22 cellular contexts compared by ENCODE assay signal in the genomic region with DNA sequence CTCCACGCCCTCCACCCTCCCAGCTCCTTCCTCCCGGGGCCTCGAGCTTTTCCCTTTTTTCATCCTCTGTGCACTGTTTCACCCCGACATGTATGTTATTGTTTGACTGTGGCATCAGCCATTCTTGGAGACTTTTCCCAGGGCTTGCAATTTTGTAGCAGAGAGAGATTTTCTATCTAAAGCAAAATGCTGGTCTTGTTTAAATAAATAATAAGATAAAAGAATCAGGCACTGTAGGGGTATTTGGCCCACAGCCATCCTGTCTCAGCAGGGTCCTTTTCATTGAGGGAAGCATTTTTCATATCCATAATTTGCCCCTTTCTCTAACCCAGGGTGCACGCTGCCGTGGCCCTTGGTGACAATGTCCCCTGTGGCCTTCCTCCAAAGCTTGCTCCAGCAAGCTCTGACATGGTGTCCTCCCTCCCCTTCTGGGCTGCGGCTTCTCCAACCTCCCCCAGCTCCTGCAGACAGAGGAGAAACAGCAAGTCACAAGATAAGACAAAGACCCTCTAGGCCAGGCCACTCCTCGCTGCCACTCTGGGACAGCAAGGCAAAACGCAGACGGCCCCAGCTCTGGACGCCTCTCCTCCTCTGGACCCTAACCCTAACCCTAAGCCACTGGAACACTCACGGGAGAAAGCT.
DNase-seq lines count a peak whose midpoint lies in the region; ATAC-seq and TF ChIP-seq lines count a peak whose summit lies in the region.
"Had no signal": no experiment of that assay in that cellular context is flagged by ENCODE, and none has a peak within 500 bp of the region (broad histone marks: within the 10 kb centered on the region; RNA-seq: fewer than 3 reads in every experiment).

No MANE protein-coding gene starts in this region.

- no peaks in the 10 kb centered on the region for H3K36me3 Mint-ChIP-seq in activated naive CD4-positive, alpha-beta T cell treated with anti-CD3 and anti-CD28 coated beads, Interleukin-2, amount 50 U/mL, for 24 hours
- H3K36me3 Mint-ChIP-seq in activated naive CD4-positive, alpha-beta T cell treated with anti-CD3 and anti-CD28 coated beads for 36 hours (ENCODE audit: low read depth) = no peaks in the 10 kb centered on the region
- H3K36me3 Mint-ChIP-seq in chondrocyte (ENCODE audit: low read depth) = no peaks in the 10 kb centered on the region
- no peaks in the 10 kb centered on the region for H3K36me3 Mint-ChIP-seq in natural killer cell
- H3K36me3 Mint-ChIP-seq: activated naive CD8-positive, alpha-beta T cell treated with anti-CD3 and anti-CD28 coated beads, Interleukin-2, amount 10 ng/mL, durations not matched to agents 7 days and 5 days had no signal

- peaks cover 5% of the 10 kb centered on the region for H3K4me1 Mint-ChIP-seq in activated naive CD4-positive, alpha-beta T cell treated with anti-CD3 and anti-CD28 coated beads, Interleukin-2, amount 50 U/mL, for 24 hours
- peaks cover 3% of the 10 kb centered on the region for H3K4me1 Mint-ChIP-seq in activated naive CD4-positive, alpha-beta T cell treated with anti-CD3 and anti-CD28 coated beads for 36 hours (ENCODE audit: low read depth)
- H3K4me1 Mint-ChIP-seq in chondrocyte (ENCODE audit: low read depth) (peaks cover 51% of the 10 kb centered on the region), natural killer cell (peaks cover 0 to 5% of the 10 kb centered on the region in 2 donors)

- H3K27me3 Mint-ChIP-seq in activated naive CD4-positive, alpha-beta T cell treated with anti-CD3 and anti-CD28 coated beads, Interleukin-2, amount 50 U/mL, for 24 hours = no peaks in the 10 kb centered on the region
- H3K27me3 Mint-ChIP-seq in activated naive CD4-positive, alpha-beta T cell treated with anti-CD3 and anti-CD28 coated beads for 36 hours (ENCODE audit: low read depth) = peaks cover 9% of the 10 kb centered on the region
- H3K27me3 Mint-ChIP-seq in chondrocyte (ENCODE audit: low read depth) (no peaks in the 10 kb centered on the region), natural killer cell (ENCODE audit: low read depth in 2 of 2) (peaks cover 13 to 23% of the 10 kb centered on the region in 2 donors)

- TF ChIP-seq POLR2A in testis (IDR thresholded peaks at IDR 0.05) = no peak

- H3K4me1 ChIP-seq in testis = peaks cover 12% of the 10 kb centered on the region
- H3K4me1 ChIP-seq: colonic mucosa had no signal

- no peaks in the 10 kb centered on the region for H3K9me3 Mint-ChIP-seq in activated naive CD4-positive, alpha-beta T cell treated with anti-CD3 and anti-CD28 coated beads, Interleukin-2, amount 50 U/mL, for 24 hours
- no peaks in the 10 kb centered on the region for H3K9me3 Mint-ChIP-seq in activated naive CD4-positive, alpha-beta T cell treated with anti-CD3 and anti-CD28 coated beads for 36 hours
- H3K9me3 Mint-ChIP-seq in chondrocyte (ENCODE audit: low read depth) (no peaks in the 10 kb centered on the region), natural killer cell (no peaks in the 10 kb centered on the region)
- H3K9me3 Mint-ChIP-seq: activated naive CD8-positive, alpha-beta T cell treated with anti-CD3 and anti-CD28 coated beads, Interleukin-2, amount 10 ng/mL, durations not matched to agents 7 days and 5 days had no signal

- H3K27ac Mint-ChIP-seq in activated naive CD4-positive, alpha-beta T cell treated with anti-CD3 and anti-CD28 coated beads, Interleukin-2, amount 50 U/mL, for 24 hours = no peak overlapping the region
- no peak overlapping the region for H3K27ac Mint-ChIP-seq in activated naive CD4-positive, alpha-beta T cell treated with anti-CD3 and anti-CD28 coated beads for 36 hours
- H3K27ac Mint-ChIP-seq in chondrocyte (ENCODE audit: unreplicated experiment) (peak overlapping the region; percentile 81), natural killer cell (no peak overlapping the region)
- H3K27ac Mint-ChIP-seq: activated naive CD8-positive, alpha-beta T cell treated with anti-CD3 and anti-CD28 coated beads, Interleukin-2, amount 10 ng/mL, durations not matched to agents 7 days and 5 days had no signal

- CTCF ChIA-PET in activated naive CD4-positive, alpha-beta T cell treated with anti-CD3 and anti-CD28 coated beads for 36 hours (lab: Charles Lee) = interaction anchor here (0.8 to 1.8 kb wide), 4 partner anchors 7 to 128 kb away, joined by 3 to 8 read pairs (median 3); no protein-coding TSS in a partner anchor

- ATAC-seq in natural killer cell (no peak), GM19035 (IDR thresholded peaks at IDR 0.05; ENCODE audit: unreplicated experiment) (no peak), HG03159 (IDR thresholded peaks at IDR 0.05; ENCODE audit: unreplicated experiment) (no peak), GM19395 (IDR thresholded peaks at IDR 0.05; ENCODE audit: unreplicated experiment) (no peak)

- H3K36me3 ChIP-seq in testis (ENCODE audit: low read depth, missing control alignments) = no peaks in the 10 kb centered on the region
- H3K36me3 ChIP-seq: colonic mucosa, transverse colon had no signal

- DNase-seq in activated naive CD4-positive, alpha-beta T cell treated with anti-CD3 and anti-CD28 coated beads for 36 hours = no peak
- DNase-seq in chondrocyte (ENCODE audit: low spot score) (no peak), natural killer cell (no peak), testis (peak; percentile 27)
- DNase-seq: 8988T; activated CD4-positive, alpha-beta T cell treated with anti-CD3 and anti-CD28 coated beads, Interleukin-2, amount 50 U/mL, for 4 hours; activated naive CD8-positive, alpha-beta T cell treated with anti-CD3 and anti-CD28 coated beads, Interleukin-2, amount 10 ng/mL, durations not matched to agents 7 days and 5 days; activated T-cell treated with anti-CD3 and anti-CD28 coated beads, Interleukin-2, amount 50 U/mL, for 48 hours; colonic mucosa; DND-41; islet precursor cell; mucosa of descending colon; NCI-H1930; NCI-H524; PC-9; stimulated activated CD4-positive, alpha-beta T cell treated with anti-CD3 and anti-CD28 coated beads, Interleukin-1b, Interleukin-23, amount 100 ng/mL, for 48 hours; transverse colon had no signal

- no peaks in the 10 kb centered on the region for H3K27me3 ChIP-seq in testis
- H3K27me3 ChIP-seq: colonic mucosa, transverse colon had no signal

- H3K4me3 ChIP-seq in testis = peak overlapping the region in 1 of 2 donors; percentile 73
- H3K4me3 ChIP-seq: mucosa of descending colon, PC-9 had no signal

- WGBS in testis, 2 donors = 51 to 58% methylated on average over 12 of the region's 12 CpGs

- intact Hi-C loops in activated naive CD4-positive, alpha-beta T cell treated with anti-CD3 and anti-CD28 coated beads for 36 hours (cut with micrococcal nuclease) = loop anchor here (10.0 kb wide), 1 partner anchor 178 kb away; no protein-coding TSS in a partner anchor
- intact Hi-C loops in natural killer cell (cut with micrococcal nuclease) (loop anchor here (5.0 kb wide), 1 partner anchor 436 kb away; no protein-coding TSS in a partner anchor), testis (cut with DNase I; ENCODE audit: low total_unique reads) (loop anchor here (10.0 kb wide), 1 partner anchor 1038 kb away; no protein-coding TSS in a partner anchor)

- H3K9me3 ChIP-seq in testis = no peaks in the 10 kb centered on the region
- H3K9me3 ChIP-seq: colonic mucosa, mucosa of descending colon, transverse colon had no signal

- TF ChIP-seq CTCF in chondrocyte (IDR thresholded peaks at IDR 0.05) = no peak
- TF ChIP-seq CTCF in natural killer cell (IDR thresholded peaks at IDR 0.05) = no peak
- no peak for TF ChIP-seq CTCF in testis (IDR thresholded peaks at IDR 0.05)

- H3K4me3 Mint-ChIP-seq in activated naive CD4-positive, alpha-beta T cell treated with anti-CD3 and anti-CD28 coated beads, Interleukin-2, amount 50 U/mL, for 24 hours = peak overlapping the region; percentile 23
- no peak overlapping the region for H3K4me3 Mint-ChIP-seq in activated naive CD4-positive, alpha-beta T cell treated with anti-CD3 and anti-CD28 coated beads for 36 hours
- peak overlapping the region; percentile 63 for H3K4me3 Mint-ChIP-seq in chondrocyte (ENCODE audit: unreplicated experiment)
- peak overlapping the region; percentile 4 for H3K4me3 Mint-ChIP-seq in natural killer cell
- H3K4me3 Mint-ChIP-seq: activated naive CD8-positive, alpha-beta T cell treated with anti-CD3 and anti-CD28 coated beads, Interleukin-2, amount 10 ng/mL, durations not matched to agents 7 days and 5 days had no signal

- peak overlapping the region; percentile 87 for H3K27ac ChIP-seq in testis
- H3K27ac ChIP-seq: C4-2B, colonic mucosa, PC-9 had no signal
